Comparison of ENCODE assay signal across 23 cellular contexts in genomic region chr6:161422710-161423109, GRCh38.
A peak's percentile ranks its signal among the peaks of the same experiment; 100 is the strongest.
DNase-seq lines count a peak whose midpoint lies in the region; ATAC-seq and TF ChIP-seq lines count a peak whose summit lies in the region.
"Had no signal": no experiment of that assay in that cellular context is flagged by ENCODE, and none has a peak within 500 bp of the region (broad histone marks: within the 10 kb centered on the region; RNA-seq: fewer than 3 reads in every experiment).

No MANE protein-coding gene starts in this region.

- DNase-seq in AG10803 (ENCODE audit: low read depth) (peak; percentile 61), M059J (ENCODE audit: low read depth) (peak; percentile 94), brain microvascular endothelial cell (peak; percentile 15), mesothelial cell of epicardium (ENCODE audit: low spot score in 2 of 2, unreplicated experiment in 2 of 2) (no peak), HPDE6-E6E7 (ENCODE audit: extremely low spot score) (no peak), H7 (no peak)
- DNase-seq in stimulated activated CD4-positive, alpha-beta T cell treated with anti-CD3 and anti-CD28 coated beads, Interleukin-15, amount 100 ng/mL, for 24 hours = no peak
- DNase-seq: activated CD4-positive, alpha-beta T cell treated with anti-CD3 and anti-CD28 coated beads, Interleukin-2, amount 50 U/mL, for 48 hours; anterior cingulate cortex; CD8-positive, alpha-beta T cell; DMS79; effector CD8-positive, alpha-beta T cell; HCEC 1CT; NCI-H2107; NCI-H524; posterior cingulate gyrus; sigmoid colon; stimulated activated CD4-positive, alpha-beta T cell treated with anti-CD3 and anti-CD28 coated beads, Interleukin-1b, Interleukin-23, amount 100 ng/mL, for 48 hours; WERI-Rb-1 had no signal

- no peak overlapping the region for H3K4me3 Mint-ChIP-seq in mesothelial cell of epicardium
- H3K4me3 Mint-ChIP-seq: CD8-positive, alpha-beta T cell; natural killer cell treated with Interleukin-12 subunit alpha and Interleukin-12 subunit beta and Interleukin-15 and Interleukin-18, amount 100 ng/mL, for 72 hours; stimulated activated memory B cell treated with anti-CD40 and anti-IgM and Interleukin-4, amounts not matched to agents 10 μg/mL and 1 μg/mL and 100 μg/mL, for 72 hours had no signal

- H3K36me3 ChIP-seq in brain microvascular endothelial cell (replicated peaks) = no peaks in the 10 kb centered on the region
- H3K36me3 ChIP-seq in H7 (replicated peaks; ENCODE audit: control insufficient read depth, insufficient read depth, low read length) = no peaks in the 10 kb centered on the region
- H3K36me3 ChIP-seq: esophagus muscularis mucosa, sigmoid colon, WERI-Rb-1 had no signal

- H3K27me3 Mint-ChIP-seq in mesothelial cell of epicardium (ENCODE audit: low read depth) = no peaks in the 10 kb centered on the region
- H3K27me3 Mint-ChIP-seq: stimulated activated memory B cell treated with anti-CD40 and anti-IgM and Interleukin-4, amounts not matched to agents 10 μg/mL and 1 μg/mL and 100 μg/mL, for 72 hours had no signal

- in situ Hi-C loops in brain microvascular endothelial cell (cut with HindIII; ENCODE audit: low pct_ligation_motif_present, low sequenced_read_pairs) = no loop called here

- no peaks in the 10 kb centered on the region for H3K27me3 ChIP-seq in brain microvascular endothelial cell (replicated peaks)
- no peaks in the 10 kb centered on the region for H3K27me3 ChIP-seq in H7 (ENCODE audit: control insufficient read depth, insufficient read depth, low read length)
- H3K27me3 ChIP-seq: esophagus muscularis mucosa, sigmoid colon had no signal

- H3K36me3 Mint-ChIP-seq in mesothelial cell of epicardium = no peaks in the 10 kb centered on the region
- H3K36me3 Mint-ChIP-seq: CD8-positive, alpha-beta T cell; natural killer cell treated with Interleukin-12 subunit alpha and Interleukin-12 subunit beta and Interleukin-15 and Interleukin-18, amount 100 ng/mL, for 72 hours; stimulated activated memory B cell treated with anti-CD40 and anti-IgM and Interleukin-4, amounts not matched to agents 10 μg/mL and 1 μg/mL and 100 μg/mL, for 72 hours had no signal

- H3K4me1 Mint-ChIP-seq in mesothelial cell of epicardium = peaks cover 17% of the 10 kb centered on the region
- H3K4me1 Mint-ChIP-seq: stimulated activated memory B cell treated with anti-CD40 and anti-IgM and Interleukin-4, amounts not matched to agents 10 μg/mL and 1 μg/mL and 100 μg/mL, for 72 hours had no signal

- ATAC-seq in GM19395 (IDR thresholded peaks at IDR 0.05; ENCODE audit: unreplicated experiment) = no peak
- ATAC-seq: CD8-positive, alpha-beta T cell; natural killer cell treated with Interleukin-12 subunit alpha and Interleukin-12 subunit beta and Interleukin-15 and Interleukin-18, amount 100 ng/mL, for 72 hours; stimulated activated memory B cell treated with anti-CD40 and anti-IgM and Interleukin-4, amounts not matched to agents 10 μg/mL and 1 μg/mL and 100 μg/mL, for 72 hours had no signal

- H3K4me3 ChIP-seq in AG10803 (ENCODE audit: low read length) (no peak overlapping the region), brain microvascular endothelial cell (ENCODE audit: low read depth, low read length) (no peak overlapping the region), H7 (ENCODE audit: insufficient read depth, low read depth, low read length) (no peak overlapping the region)
- H3K4me3 ChIP-seq: esophagus muscularis mucosa, sigmoid colon had no signal

- peak overlapping the region; percentile 31 for H3K27ac Mint-ChIP-seq in mesothelial cell of epicardium
- H3K27ac Mint-ChIP-seq: CD8-positive, alpha-beta T cell; natural killer cell treated with Interleukin-12 subunit alpha and Interleukin-12 subunit beta and Interleukin-15 and Interleukin-18, amount 100 ng/mL, for 72 hours; stimulated activated memory B cell treated with anti-CD40 and anti-IgM and Interleukin-4, amounts not matched to agents 10 μg/mL and 1 μg/mL and 100 μg/mL, for 72 hours had no signal

- H3K27ac ChIP-seq in brain microvascular endothelial cell = no peak overlapping the region
- H3K27ac ChIP-seq: esophagus muscularis mucosa, sigmoid colon, WERI-Rb-1 had no signal

- no peak for TF ChIP-seq CTCF in AG10803 (conservative IDR thresholded peaks at IDR 0.05; ENCODE audit: low read length)
- no peak for TF ChIP-seq CTCF in brain microvascular endothelial cell (IDR thresholded peaks at IDR 0.05; ENCODE audit: low read depth, low read length, missing control alignments)
- TF ChIP-seq CTCF in mesothelial cell of epicardium (IDR thresholded peaks at IDR 0.05; ENCODE audit: unreplicated experiment) = no peak

- peaks cover 12% of the 10 kb centered on the region for H3K9me3 Mint-ChIP-seq in mesothelial cell of epicardium
- H3K9me3 Mint-ChIP-seq: CD8-positive, alpha-beta T cell; natural killer cell treated with Interleukin-12 subunit alpha and Interleukin-12 subunit beta and Interleukin-15 and Interleukin-18, amount 100 ng/mL, for 72 hours; stimulated activated memory B cell treated with anti-CD40 and anti-IgM and Interleukin-4, amounts not matched to agents 10 μg/mL and 1 μg/mL and 100 μg/mL, for 72 hours had no signal

Comparison
In these comparisons a context has a peak if more than half of its experiments do, and no peak if none do; other contexts are left out.
1. DNase-seq: peak in AG10803 (single experiment), M059J (single experiment) and brain microvascular endothelial cell (single experiment); none in mesothelial cell of epicardium (0 of 2), HPDE6-E6E7 (single experiment), H7 (single experiment) and stimulated activated CD4-positive, alpha-beta T cell treated with anti-CD3 and anti-CD28 coated beads, Interleukin-15, amount 100 ng/mL, for 24 hours (single experiment).